2 cellular contexts compared by ENCODE assay signal in the genomic region with DNA sequence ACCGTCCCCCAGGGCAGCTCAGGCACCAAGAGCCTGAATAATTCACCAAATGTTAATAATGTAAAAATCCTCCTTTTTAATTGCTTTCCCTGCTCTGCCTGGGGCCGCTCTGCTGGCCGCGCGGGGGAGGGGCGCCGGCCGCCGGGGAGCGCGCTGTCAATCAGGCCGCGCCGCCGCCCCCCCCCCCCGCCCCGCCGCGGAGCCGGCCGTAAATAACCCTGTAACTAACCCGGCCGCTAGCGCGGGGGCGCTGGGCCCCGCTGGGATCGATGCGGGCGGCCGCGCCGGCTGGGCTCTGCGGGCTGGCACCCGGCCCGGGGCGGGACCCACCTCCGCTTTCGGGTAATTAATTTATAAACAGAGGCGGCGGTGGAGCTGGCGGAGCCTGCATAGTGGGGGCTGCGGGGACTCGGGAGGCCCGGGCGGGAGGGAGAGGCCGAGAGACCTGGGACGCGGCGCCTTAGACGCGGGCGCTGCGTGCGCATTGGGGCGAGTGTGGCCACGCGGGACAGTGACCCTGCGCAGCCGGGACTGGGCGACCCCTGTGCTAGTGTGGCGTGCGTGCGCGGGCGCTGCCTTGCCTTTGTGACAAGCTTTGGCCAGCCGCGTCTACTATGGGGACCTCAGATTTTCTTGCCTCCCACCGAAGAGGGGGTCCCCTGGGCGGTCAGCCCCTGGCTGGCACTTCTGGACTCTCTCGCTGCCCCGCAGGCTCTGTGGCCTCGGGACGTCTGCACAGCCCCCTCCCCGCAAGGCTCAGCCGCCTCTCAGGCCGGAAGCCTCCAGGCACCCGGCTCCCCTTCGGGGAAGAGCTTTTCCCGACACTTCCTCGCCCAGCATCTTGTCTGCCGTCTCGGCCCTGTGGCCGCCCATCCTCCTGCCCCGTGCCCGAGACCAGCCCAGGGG.
A peak's percentile ranks its signal among the peaks of the same experiment; 100 is the strongest.
TF ChIP-seq lines count a peak whose summit lies in the region.

No MANE protein-coding gene starts in this region.

TF ChIP-seq in HEK293, 187 proteins besides CTCF, POLR2A, EP300 and RAD21 (continues in another document):
- no peak; the same call in 1 of the 2 replicates for TF ChIP-seq ZNF394 (tag by site-specific recombination; IDR thresholded peaks at IDR 0.05; ENCODE audit: borderline replicate concordance)
- TF ChIP-seq INSM2 (tag by site-specific recombination; IDR thresholded peaks at IDR 0.05) = no peak
- no peak for TF ChIP-seq ZNF16 (tag by site-specific recombination; IDR thresholded peaks at IDR 0.05; ENCODE audit: low read depth)
- TF ChIP-seq, protein P1, sequence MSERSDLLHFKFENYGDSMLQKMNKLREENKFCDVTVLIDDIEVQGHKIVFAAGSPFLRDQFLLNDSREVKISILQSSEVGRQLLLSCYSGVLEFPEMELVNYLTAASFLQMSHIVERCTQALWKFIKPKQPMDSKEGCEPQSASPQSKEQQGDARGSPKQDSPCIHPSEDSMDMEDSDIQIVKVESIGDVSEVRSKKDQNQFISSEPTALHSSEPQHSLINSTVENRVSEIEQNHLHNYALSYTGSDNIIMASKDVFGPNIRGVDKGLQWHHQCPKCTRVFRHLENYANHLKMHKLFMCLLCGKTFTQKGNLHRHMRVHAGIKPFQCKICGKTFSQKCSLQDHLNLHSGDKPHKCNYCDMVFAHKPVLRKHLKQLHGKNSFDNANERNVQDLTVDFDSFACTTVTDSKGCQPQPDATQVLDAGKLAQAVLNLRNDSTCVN (tag by site-specific recombination; optimal IDR thresholded peaks at IDR 0.05) = peak; percentile 82
- no peak for TF ChIP-seq ZFP37 (tag by site-specific recombination; IDR thresholded peaks at IDR 0.05)
- TF ChIP-seq ZIC2 (tag by site-specific recombination; IDR thresholded peaks at IDR 0.05) = peak; percentile 37
- TF ChIP-seq ZNF202 (tag by site-specific recombination; IDR thresholded peaks at IDR 0.05; ENCODE audit: borderline replicate concordance) = no peak
- TF ChIP-seq TSHZ1 (tag by site-specific recombination; IDR thresholded peaks at IDR 0.05; ENCODE audit: borderline replicate concordance) = peak; percentile 48; the same call in 1 of the 2 replicates
- TF ChIP-seq, protein P2, sequence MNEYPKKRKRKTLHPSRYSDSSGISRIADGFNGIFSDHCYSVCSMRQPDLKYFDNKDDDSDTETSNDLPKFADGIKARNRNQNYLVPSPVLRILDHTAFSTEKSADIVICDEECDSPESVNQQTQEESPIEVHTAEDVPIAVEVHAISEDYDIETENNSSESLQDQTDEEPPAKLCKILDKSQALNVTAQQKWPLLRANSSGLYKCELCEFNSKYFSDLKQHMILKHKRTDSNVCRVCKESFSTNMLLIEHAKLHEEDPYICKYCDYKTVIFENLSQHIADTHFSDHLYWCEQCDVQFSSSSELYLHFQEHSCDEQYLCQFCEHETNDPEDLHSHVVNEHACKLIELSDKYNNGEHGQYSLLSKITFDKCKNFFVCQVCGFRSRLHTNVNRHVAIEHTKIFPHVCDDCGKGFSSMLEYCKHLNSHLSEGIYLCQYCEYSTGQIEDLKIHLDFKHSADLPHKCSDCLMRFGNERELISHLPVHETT (tag by site-specific recombination; IDR thresholded peaks at IDR 0.05) = no peak
- peak; percentile 91 for TF ChIP-seq ZBTB6 (tag by site-specific recombination; IDR thresholded peaks at IDR 0.05)
- peak; percentile 62 for TF ChIP-seq ZNF596 (tag by site-specific recombination; IDR thresholded peaks at IDR 0.05)
- TF ChIP-seq ZNF561 (tag by site-specific recombination; IDR thresholded peaks at IDR 0.05; ENCODE audit: borderline replicate concordance) = peak; percentile 96
- TF ChIP-seq ZEB2 (tag by site-specific recombination; IDR thresholded peaks at IDR 0.05) = peak; percentile 88

TF ChIP-seq in endothelial cell of umbilical vein, 7 proteins besides CTCF, POLR2A, EP300 and RAD21:
- TF ChIP-seq EZH2 (IDR thresholded peaks at IDR 0.05; ENCODE audit: borderline replicate concordance, low read depth, low read length, severe bottlenecking) (no peak), MYC (IDR thresholded peaks at IDR 0.05; ENCODE audit: low read depth, low read length) (no peak), FOS (IDR thresholded peaks at IDR 0.05; ENCODE audit: borderline replicate concordance, insufficient read depth, low read length) (no peak), POLR2AphosphoS5 (IDR thresholded peaks at IDR 0.05; ENCODE audit: insufficient read depth, low read depth, low read length) (no peak), JUN (IDR thresholded peaks at IDR 0.05; ENCODE audit: borderline replicate concordance, insufficient read depth, insufficient read length, low read depth) (no peak), GATA2 (IDR thresholded peaks at IDR 0.05; ENCODE audit: insufficient read depth, insufficient read length, low read depth, low read length) (no peak)
- TF ChIP-seq, protein P3, sequence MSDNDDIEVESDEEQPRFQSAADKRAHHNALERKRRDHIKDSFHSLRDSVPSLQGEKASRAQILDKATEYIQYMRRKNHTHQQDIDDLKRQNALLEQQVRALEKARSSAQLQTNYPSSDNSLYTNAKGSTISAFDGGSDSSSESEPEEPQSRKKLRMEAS (IDR thresholded peaks at IDR 0.05; ENCODE audit: insufficient read depth, insufficient read length) = no peak
